In genomic region chr2:178527592-178527991, GRCh38 we compare ENCODE assay signal across 25 cellular contexts.
"Had no signal": no experiment of that assay in that cellular context is flagged by ENCODE, and none has a peak within 500 bp of the region (broad histone marks: within the 10 kb centered on the region; RNA-seq: fewer than 3 reads in every experiment).

No MANE protein-coding gene starts in this region.

- H3K4me1 ChIP-seq: breast epithelium, colonic mucosa, pancreas had no signal

- DNase-seq: activated CD4-positive, alpha-beta T cell treated with anti-CD3 and anti-CD28 coated beads, Interleukin-2, amount 10 ng/mL, durations not matched to agents 24 days and 14 days; activated CD8-positive, alpha-beta memory T cell treated with anti-CD3 and anti-CD28 coated beads for 24 hours; activated CD8-positive, alpha-beta memory T cell treated with anti-CD3 and anti-CD28 coated beads, Interleukin-2, amount 50 U/mL, for 4 hours; activated effector memory CD4-positive, alpha-beta T cell treated with Interleukin-2 at 50 U/mL for 16 hours; activated naive CD4-positive, alpha-beta T cell treated with anti-CD3 and anti-CD28 coated beads for 36 hours; activated naive CD8-positive, alpha-beta T cell treated with anti-CD3 and anti-CD28 coated beads, Interleukin-2, amount 10 ng/mL, durations not matched to agents 7 days and 5 days; activated T-cell treated with anti-CD3 and anti-CD28 coated beads, Interleukin-2, amount 50 U/mL, for 4 hours; amniotic stem cell; colonic mucosa; endodermal cell; foreskin fibroblast; kidney; pancreas; right lobe of liver; stimulated activated CD4-positive, alpha-beta T cell treated with anti-CD3 and anti-CD28 coated beads, Interleukin-2, amount 100 ng/mL, for 24 hours; stomach had no signal

- FAIRE-seq: kidney, pancreas, urothelium cell line had no signal

- H3K4me1 Mint-ChIP-seq: endodermal cell had no signal

- H3K9me3 Mint-ChIP-seq: activated naive CD8-positive, alpha-beta T cell treated with anti-CD3 and anti-CD28 coated beads, Interleukin-2, amount 10 ng/mL, durations not matched to agents 7 days and 5 days; activated T-cell treated with anti-CD3 and anti-CD28 coated beads, Interleukin-2, amount 50 U/mL, for 4 hours; mesothelial cell of epicardium; natural killer cell treated with Interleukin-12 subunit alpha and Interleukin-12 subunit beta and Interleukin-15 and Interleukin-18, amount 100 ng/mL, for 72 hours; stimulated activated effector memory CD8-positive, alpha-beta T cell treated with anti-CD3 and anti-CD28 coated beads, Interleukin-12 subunit alpha, Interleukin-12 subunit beta, amount 100 ng/mL, for 72 hours had no signal

- H3K27ac Mint-ChIP-seq: activated naive CD4-positive, alpha-beta T cell treated with anti-CD3 and anti-CD28 coated beads for 36 hours; activated naive CD8-positive, alpha-beta T cell treated with anti-CD3 and anti-CD28 coated beads, Interleukin-2, amount 10 ng/mL, durations not matched to agents 7 days and 5 days; endodermal cell; mesothelial cell of epicardium; natural killer cell treated with Interleukin-12 subunit alpha and Interleukin-12 subunit beta and Interleukin-15 and Interleukin-18, amount 100 ng/mL, for 72 hours; stimulated activated effector memory CD8-positive, alpha-beta T cell treated with anti-CD3 and anti-CD28 coated beads, Interleukin-12 subunit alpha, Interleukin-12 subunit beta, amount 100 ng/mL, for 72 hours had no signal

- H3K4me3 Mint-ChIP-seq: activated CD4-positive, alpha-beta T cell treated with anti-CD3 and anti-CD28 coated beads, Interleukin-2, amount 10 ng/mL, durations not matched to agents 24 days and 14 days; activated naive CD4-positive, alpha-beta T cell treated with anti-CD3 and anti-CD28 coated beads for 36 hours; activated naive CD8-positive, alpha-beta T cell treated with anti-CD3 and anti-CD28 coated beads, Interleukin-2, amount 10 ng/mL, durations not matched to agents 7 days and 5 days; activated T-cell treated with anti-CD3 and anti-CD28 coated beads, Interleukin-2, amount 50 U/mL, for 4 hours; endodermal cell; mesothelial cell of epicardium; natural killer cell treated with Interleukin-12 subunit alpha and Interleukin-12 subunit beta and Interleukin-15 and Interleukin-18, amount 100 ng/mL, for 72 hours; stimulated activated effector memory CD8-positive, alpha-beta T cell treated with anti-CD3 and anti-CD28 coated beads, Interleukin-12 subunit alpha, Interleukin-12 subunit beta, amount 100 ng/mL, for 72 hours had no signal

- H3K36me3 ChIP-seq: breast epithelium, colonic mucosa, pancreas had no signal

- H3K27me3 Mint-ChIP-seq: activated CD4-positive, alpha-beta T cell treated with anti-CD3 and anti-CD28 coated beads, Interleukin-2, amount 10 ng/mL, durations not matched to agents 24 days and 14 days; activated naive CD8-positive, alpha-beta T cell treated with anti-CD3 and anti-CD28 coated beads, Interleukin-2, amount 10 ng/mL, durations not matched to agents 7 days and 5 days; natural killer cell treated with Interleukin-12 subunit alpha and Interleukin-12 subunit beta and Interleukin-15 and Interleukin-18, amount 100 ng/mL, for 72 hours had no signal

- H3K27me3 ChIP-seq: breast epithelium, colonic mucosa, pancreas, right lobe of liver, stomach, suprapubic skin, tibial nerve had no signal

- H3K9me3 ChIP-seq: breast epithelium, colonic mucosa, pancreas, right lobe of liver, stomach, suprapubic skin, tibial nerve had no signal

- H3K27ac ChIP-seq: breast epithelium, colonic mucosa, pancreas, right lobe of liver, skin epidermis, stomach, suprapubic skin, tibial nerve had no signal

- ATAC-seq: activated T-cell treated with anti-CD3 and anti-CD28 coated beads, Interleukin-2, amount 50 U/mL, for 4 hours; natural killer cell treated with Interleukin-12 subunit alpha and Interleukin-12 subunit beta and Interleukin-15 and Interleukin-18, amount 100 ng/mL, for 72 hours; pancreas; right lobe of liver; stimulated activated effector memory CD8-positive, alpha-beta T cell treated with anti-CD3 and anti-CD28 coated beads, Interleukin-12 subunit alpha, Interleukin-12 subunit beta, amount 100 ng/mL, for 72 hours had no signal

- H3K4me3 ChIP-seq: breast epithelium, colonic mucosa, lung, pancreas, right lobe of liver, skin epidermis, stomach, suprapubic skin, tibial nerve had no signal
